ENCODE assay signal across 11 cellular contexts in genomic region chr9:13569706-13570423, GRCh38.
DNase-seq lines count a peak whose midpoint lies in the region; ATAC-seq lines count a peak whose summit lies in the region.
"Had no signal": no experiment of that assay in that cellular context is flagged by ENCODE, and none has a peak within 500 bp of the region (broad histone marks: within the 10 kb centered on the region; RNA-seq: fewer than 3 reads in every experiment).

No MANE protein-coding gene starts in this region.

- no peaks in the 10 kb centered on the region for H3K9me3 Mint-ChIP-seq in activated CD4-positive, alpha-beta T cell treated with anti-CD3 and anti-CD28 coated beads, Interleukin-2, amount 10 ng/mL, durations not matched to agents 24 days and 14 days
- H3K9me3 Mint-ChIP-seq: activated T-helper 1 cell treated with anti-CD3 and anti-CD28 coated beads, Interleukin-12 subunit alpha, Interleukin-12 subunit beta, Interleukin-2, Interleukin-4 antibody, amounts not matched to agents 30 ng/mL and 10 ng/mL and 1 ng/mL, durations not matched to agents 14 hours and 24 hours and 36 hours had no signal

- ATAC-seq in HG03196 (IDR thresholded peaks at IDR 0.05; ENCODE audit: unreplicated experiment) = no peak
- ATAC-seq in HG03025 (IDR thresholded peaks at IDR 0.05; ENCODE audit: low FRiP score, unreplicated experiment) = no peak

- H3K27me3 ChIP-seq in BLaER1 = peaks cover 8% of the 10 kb centered on the region; the same call in 1 of the 2 replicates
- H3K27me3 ChIP-seq: colonic mucosa had no signal

- no peaks in the 10 kb centered on the region for H3K9me3 ChIP-seq in BLaER1
- H3K9me3 ChIP-seq: colonic mucosa had no signal

- no peak overlapping the region for H3K27ac Mint-ChIP-seq in activated CD4-positive, alpha-beta T cell treated with anti-CD3 and anti-CD28 coated beads, Interleukin-2, amount 10 ng/mL, durations not matched to agents 24 days and 14 days
- H3K27ac Mint-ChIP-seq: activated T-helper 1 cell treated with anti-CD3 and anti-CD28 coated beads, Interleukin-12 subunit alpha, Interleukin-12 subunit beta, Interleukin-2, Interleukin-4 antibody, amounts not matched to agents 30 ng/mL and 10 ng/mL and 1 ng/mL, durations not matched to agents 14 hours and 24 hours and 36 hours had no signal

- H3K4me3 ChIP-seq in BLaER1 = no peak overlapping the region
- H3K4me3 ChIP-seq: colonic mucosa had no signal

- H3K4me3 Mint-ChIP-seq in activated CD4-positive, alpha-beta T cell treated with anti-CD3 and anti-CD28 coated beads, Interleukin-2, amount 10 ng/mL, durations not matched to agents 24 days and 14 days = no peak overlapping the region
- H3K4me3 Mint-ChIP-seq: activated T-helper 1 cell treated with anti-CD3 and anti-CD28 coated beads, Interleukin-12 subunit alpha, Interleukin-12 subunit beta, Interleukin-2, Interleukin-4 antibody, amounts not matched to agents 30 ng/mL and 10 ng/mL and 1 ng/mL, durations not matched to agents 14 hours and 24 hours and 36 hours had no signal

- no peak overlapping the region for H3K9ac ChIP-seq in BLaER1

- peak overlapping the region; percentile 65; the same call in 1 of the 2 replicates for H3K4me2 ChIP-seq in BLaER1

- no peaks in the 10 kb centered on the region for H3K36me3 ChIP-seq in BLaER1
- H3K36me3 ChIP-seq: colonic mucosa had no signal

- H3K27me3 Mint-ChIP-seq in activated CD4-positive, alpha-beta T cell treated with anti-CD3 and anti-CD28 coated beads, Interleukin-2, amount 10 ng/mL, durations not matched to agents 24 days and 14 days = peaks cover 9% of the 10 kb centered on the region

- H4K20me1 ChIP-seq in BLaER1 = no peaks in the 10 kb centered on the region

- intact Hi-C loops in activated CD4-positive, alpha-beta T cell treated with anti-CD3 and anti-CD28 coated beads, Interleukin-2, amount 10 ng/mL, durations not matched to agents 24 days and 14 days (cut with micrococcal nuclease) = no loop called here

- H3K36me3 Mint-ChIP-seq in activated CD4-positive, alpha-beta T cell treated with anti-CD3 and anti-CD28 coated beads, Interleukin-2, amount 10 ng/mL, durations not matched to agents 24 days and 14 days (ENCODE audit: low read depth) = no peaks in the 10 kb centered on the region

- H3K27ac ChIP-seq in BLaER1 = no peak overlapping the region
- H3K27ac ChIP-seq: colonic mucosa had no signal

- no peaks in the 10 kb centered on the region for H3K4me1 Mint-ChIP-seq in activated CD4-positive, alpha-beta T cell treated with anti-CD3 and anti-CD28 coated beads, Interleukin-2, amount 10 ng/mL, durations not matched to agents 24 days and 14 days

- DNase-seq in amniotic epithelial cell (ENCODE audit: low read depth) (peak; percentile 15), globus pallidus (ENCODE audit: low spot score) (peak; percentile 49), pons (ENCODE audit: low spot score) (peak; percentile 45), hepatic stellate cell (ENCODE audit: low spot score) (no peak)
- no peak for DNase-seq in activated CD4-positive, alpha-beta T cell treated with anti-CD3 and anti-CD28 coated beads, Interleukin-2, amount 10 ng/mL, durations not matched to agents 24 days and 14 days
- DNase-seq: AML-193, colonic mucosa had no signal

- peaks cover 10% of the 10 kb centered on the region; the same call in 1 of the 2 replicates for H3K4me1 ChIP-seq in BLaER1
- H3K4me1 ChIP-seq: colonic mucosa had no signal

Comparison
In these comparisons a context has a peak if more than half of its experiments do, and no peak if none do; other contexts are left out.
1. DNase-seq: peak in amniotic epithelial cell (single experiment), globus pallidus (single experiment) and pons (single experiment); none in activated CD4-positive, alpha-beta T cell treated with anti-CD3 and anti-CD28 coated beads, Interleukin-2, amount 10 ng/mL, durations not matched to agents 24 days and 14 days (single experiment) and hepatic stellate cell (single experiment).